ENCODE assay signal across 11 cellular contexts in genomic region chr1:183636783-183637182, GRCh38. TPM values are rescaled to one million over a fixed set of nuclear protein-coding genes. Genes with fewer than 3 reads are reported as not detected.
DNase-seq lines count a peak whose midpoint lies in the region; ATAC-seq and TF ChIP-seq lines count a peak whose summit lies in the region.
"Had no signal": no experiment of that assay in that cellular context is flagged by ENCODE, and none has a peak within 500 bp of the region (broad histone marks: within the 10 kb centered on the region; RNA-seq: fewer than 3 reads in every experiment).

No MANE protein-coding gene starts in this region.

- no peaks in the 10 kb centered on the region for H3K9me3 ChIP-seq in SK-N-MC (ENCODE audit: low read depth, low read length)

- peaks cover 34% of the 10 kb centered on the region for H3K4me1 Mint-ChIP-seq in activated T-cell treated with anti-CD3 and anti-CD28 coated beads, Interleukin-2, amount 50 U/mL, for 4 hours (ENCODE audit: low read depth)
- peaks cover 9 to 17% of the 10 kb centered on the region in 2 donors for H3K4me1 Mint-ChIP-seq in stimulated activated naive B cell treated with anti-CD40 and anti-IgM and Interleukin-4, amounts not matched to agents 10 μg/mL and 1 μg/mL and 100 μg/mL, for 72 hours

- H3K9me3 Mint-ChIP-seq in activated T-cell treated with anti-CD3 and anti-CD28 coated beads, Interleukin-2, amount 50 U/mL, for 4 hours, result no peaks in the 10 kb centered on the region
- H3K9me3 Mint-ChIP-seq in stimulated activated naive B cell treated with anti-CD40 and anti-IgM and Interleukin-4, amounts not matched to agents 10 μg/mL and 1 μg/mL and 100 μg/mL, for 72 hours, result no peaks in the 10 kb centered on the region

- no peak overlapping the region for H3K27ac Mint-ChIP-seq in stimulated activated naive B cell treated with anti-CD40 and anti-IgM and Interleukin-4, amounts not matched to agents 10 μg/mL and 1 μg/mL and 100 μg/mL, for 72 hours

- peak overlapping the region; percentile 97 for H3K4me3 Mint-ChIP-seq in activated T-cell treated with anti-CD3 and anti-CD28 coated beads, Interleukin-2, amount 50 U/mL, for 4 hours
- peak overlapping the region; percentile 97 to 100 for H3K4me3 Mint-ChIP-seq in stimulated activated naive B cell treated with anti-CD40 and anti-IgM and Interleukin-4, amounts not matched to agents 10 μg/mL and 1 μg/mL and 100 μg/mL, for 72 hours

- TF ChIP-seq CTCF in fibroblast of the aortic adventitia (IDR thresholded peaks at IDR 0.05; ENCODE audit: insufficient read depth, low read length), result no peak

- H3K4me3 ChIP-seq in SK-N-MC (peak overlapping the region; percentile 94), fibroblast of the aortic adventitia (ENCODE audit: low read depth, low read length) (peak overlapping the region; percentile 91)

- peak overlapping the region; percentile 33 for H3K9ac ChIP-seq in SK-N-MC (ENCODE audit: insufficient read length)

- ATAC-seq in activated T-cell treated with anti-CD3 and anti-CD28 coated beads, Interleukin-2, amount 50 U/mL, for 4 hours, result no peak
- ATAC-seq in stimulated activated naive B cell treated with anti-CD40 and anti-IgM and Interleukin-4, amounts not matched to agents 10 μg/mL and 1 μg/mL and 100 μg/mL, for 72 hours (replicated peaks), result no peak
- ATAC-seq in HG03354 (IDR thresholded peaks at IDR 0.05; ENCODE audit: poor library complexity, severe bottlenecking, unreplicated experiment), result no peak
- ATAC-seq in GM18873 (IDR thresholded peaks at IDR 0.05; ENCODE audit: low FRiP score, unreplicated experiment), result no peak

- no peaks in the 10 kb centered on the region for H3K27me3 Mint-ChIP-seq in activated T-cell treated with anti-CD3 and anti-CD28 coated beads, Interleukin-2, amount 50 U/mL, for 4 hours (ENCODE audit: low read depth)
- H3K27me3 Mint-ChIP-seq in stimulated activated naive B cell treated with anti-CD40 and anti-IgM and Interleukin-4, amounts not matched to agents 10 μg/mL and 1 μg/mL and 100 μg/mL, for 72 hours, result peaks cover 6 to 7% of the 10 kb centered on the region in 2 donors

- peaks cover 3% of the 10 kb centered on the region for H3K36me3 Mint-ChIP-seq in activated T-cell treated with anti-CD3 and anti-CD28 coated beads, Interleukin-2, amount 50 U/mL, for 4 hours (ENCODE audit: insufficient read depth)
- H3K36me3 Mint-ChIP-seq in stimulated activated naive B cell treated with anti-CD40 and anti-IgM and Interleukin-4, amounts not matched to agents 10 μg/mL and 1 μg/mL and 100 μg/mL, for 72 hours, result peaks cover 9 to 10% of the 10 kb centered on the region in 2 donors

- peak overlapping the region; percentile 55; the same call in 1 of the 2 replicates for H3K27ac ChIP-seq in SK-N-MC

- peaks cover 12% of the 10 kb centered on the region for H3K36me3 ChIP-seq in SK-N-MC (ENCODE audit: insufficient read depth, low read length)

- no peak for DNase-seq in activated T-cell treated with anti-CD3 and anti-CD28 coated beads, Interleukin-2, amount 50 U/mL, for 4 hours
- DNase-seq in activated T-cell treated with anti-CD3 and anti-CD28 coated beads for 4 hours, result no peak
- no peak for DNase-seq in SK-N-MC (ENCODE audit: low read depth, low spot score)
- no peak for DNase-seq in fibroblast of the aortic adventitia (ENCODE audit: low read depth)
- DNase-seq in stimulated activated naive B cell treated with anti-CD40 and anti-IgM and Interleukin-4, amounts not matched to agents 10 μg/mL and 1 μg/mL and 100 μg/mL, for 72 hours, result no peak
- no peak for DNase-seq in kidney tubule cell (ENCODE audit: low spot score)
- DNase-seq: dermis blood vessel endothelial cell had no signal

RNA-seq across cellular contexts. Expression of gene ARPC5, which starts 1.2 kb away (rescaled TPM):
- 100 to 1,000 TPM in 2 of 3 donors, 10 to 100 TPM in 1; 98.1 to 107 (median 100) TPM for total RNA-seq in activated T-cell treated with anti-CD3 and anti-CD28 coated beads, Interleukin-2, amount 50 U/mL, for 4 hours
- 112 and 312 TPM in 2 replicates for total RNA-seq in fibroblast of the aortic adventitia (ENCODE audit: low replicate concordance)

RNA-seq across cellular contexts. Expression of gene APOBEC4, which starts 16.3 kb away (rescaled TPM):
- total RNA-seq in activated T-cell treated with anti-CD3 and anti-CD28 coated beads, Interleukin-2, amount 50 U/mL, for 4 hours, result not detected
- total RNA-seq in fibroblast of the aortic adventitia (ENCODE audit: low replicate concordance), result not detected in 2 replicates
- total RNA-seq: dermis blood vessel endothelial cell, HT-29, pulmonary artery endothelial cell had no signal

RNA-seq across cellular contexts. Expression of gene NCF2, which starts 46.5 kb away (rescaled TPM):
- total RNA-seq in activated T-cell treated with anti-CD3 and anti-CD28 coated beads, Interleukin-2, amount 50 U/mL, for 4 hours, result 1 to 10 TPM in 1 of 3 donors, under 1 TPM in 2; 0.66 to 1.9 (median 0.89) TPM
- total RNA-seq in fibroblast of the aortic adventitia (ENCODE audit: low replicate concordance), result 0.63 and 0.74 TPM in 2 replicates
- total RNA-seq: dermis blood vessel endothelial cell had no signal
